In genomic region chr7:44827567-44827966, GRCh38 we compare ENCODE assay signal across 10 cellular contexts.
"Had no signal": no experiment of that assay in that cellular context is flagged by ENCODE, and none has a peak within 500 bp of the region (broad histone marks: within the 10 kb centered on the region; RNA-seq: fewer than 3 reads in every experiment).

No MANE protein-coding gene starts in this region.

- ATAC-seq: activated CD4-positive, alpha-beta T cell treated with anti-CD3 and anti-CD28 coated beads for 36 hours; left cardiac atrium; right cardiac atrium had no signal

- H3K9me3 Mint-ChIP-seq: activated naive CD4-positive, alpha-beta T cell treated with anti-CD3 and anti-CD28 coated beads, Interleukin-2, amount 10 ng/mL, durations not matched to agents 7 days and 5 days; activated T-helper 2 cell treated with anti-CD3 and anti-CD28 coated beads, Interferon-gamma antibody, Interleukin-2, Interleukin-4, amounts not matched to agents 10 μg/mL and 5 μg/mL and 100 μg/mL, durations not matched to agents 14 hours and 24 hours and 36 hours had no signal

- H3K27me3 Mint-ChIP-seq: activated CD4-positive, alpha-beta T cell treated with anti-CD3 and anti-CD28 coated beads for 36 hours; activated naive CD4-positive, alpha-beta T cell treated with anti-CD3 and anti-CD28 coated beads, Interleukin-2, amount 10 ng/mL, durations not matched to agents 7 days and 5 days had no signal

- H3K4me3 Mint-ChIP-seq: activated CD4-positive, alpha-beta T cell treated with anti-CD3 and anti-CD28 coated beads for 36 hours; activated naive CD4-positive, alpha-beta T cell treated with anti-CD3 and anti-CD28 coated beads, Interleukin-2, amount 10 ng/mL, durations not matched to agents 7 days and 5 days had no signal

- H3K27ac Mint-ChIP-seq: activated naive CD4-positive, alpha-beta T cell treated with anti-CD3 and anti-CD28 coated beads, Interleukin-2, amount 10 ng/mL, durations not matched to agents 7 days and 5 days; activated T-helper 2 cell treated with anti-CD3 and anti-CD28 coated beads, Interferon-gamma antibody, Interleukin-2, Interleukin-4, amounts not matched to agents 10 μg/mL and 5 μg/mL and 100 μg/mL, durations not matched to agents 14 hours and 24 hours and 36 hours had no signal

- DNase-seq: activated CD4-positive, alpha-beta T cell treated with anti-CD3 and anti-CD28 coated beads for 36 hours; activated CD8-positive, alpha-beta memory T cell treated with anti-CD3 and anti-CD28 coated beads, Interleukin-2, amount 50 U/mL, for 48 hours; activated naive CD4-positive, alpha-beta T cell treated with anti-CD3 and anti-CD28 coated beads, Interleukin-2, amount 10 ng/mL, durations not matched to agents 7 days and 5 days; erythroblast; left cardiac atrium; midbrain; right cardiac atrium; small intestine; T1000 had no signal
